ENCODE assay signal across 8 cellular contexts in the genomic region with DNA sequence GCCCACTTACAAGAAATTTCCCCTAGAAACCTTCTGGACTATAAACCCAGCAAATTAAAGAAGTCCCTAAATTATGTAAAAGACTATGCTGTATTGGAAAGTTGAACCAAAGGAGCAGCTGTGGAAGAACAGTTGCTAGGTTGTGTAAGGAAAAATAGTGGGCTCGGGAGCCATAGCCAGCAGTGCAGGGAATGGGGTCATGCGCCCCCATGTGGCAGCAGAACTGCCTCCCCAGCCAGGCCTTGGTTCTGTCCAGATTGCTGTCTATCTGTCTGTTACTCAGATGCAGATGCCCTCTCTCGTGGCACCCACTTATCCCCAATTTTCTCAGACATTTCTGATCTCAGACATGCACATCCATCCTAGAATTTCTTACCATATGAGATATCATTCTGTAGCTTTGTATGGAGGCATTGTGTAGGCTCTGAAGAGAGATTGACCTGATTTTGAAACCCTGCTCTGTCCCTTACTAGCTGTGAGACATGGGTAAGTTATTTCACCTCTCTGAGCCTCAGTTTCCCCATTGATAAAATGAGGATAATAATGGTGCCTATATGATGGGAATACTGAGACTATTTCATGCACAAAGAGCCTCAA.
DNase-seq lines count a peak whose midpoint lies in the region; ATAC-seq and TF ChIP-seq lines count a peak whose summit lies in the region.

No MANE protein-coding gene starts in this region.

- POLR2A ChIA-PET in MCF 10A (lab: Yijun Ruan, JAX): no interaction called here

- BruUV-seq in MCF 10A (replicated peaks; lab: Mats Ljungman, UMichigan): no TSS peak

- H3K36me3 Mint-ChIP-seq in HFFc6 (ENCODE audit: low read depth): no peaks in the 10 kb centered on the region
- H3K36me3 Mint-ChIP-seq in MCF 10A (ENCODE audit: insufficient read depth, unreplicated experiment): no peaks in the 10 kb centered on the region

- H3K27me3 Mint-ChIP-seq in HFFc6 (ENCODE audit: insufficient read depth) (0 out of 2 replicates have a peak, but pooled peaks cover 2% of the 10 kb centered on the region), MCF 10A (ENCODE audit: insufficient read depth, unreplicated experiment) (no peaks in the 10 kb centered on the region)

- CTCF ChIA-PET in MCF 10A (lab: Yijun Ruan, JAX): interaction anchor here (0.6 to 1.5 kb wide), 7 partner anchors 15 to 561 kb away, joined by 3 read pairs; no protein-coding TSS in a partner anchor

- ATAC-seq in GM18519 (IDR thresholded peaks at IDR 0.05; ENCODE audit: low FRiP score, unreplicated experiment): no peak

- TF ChIP-seq CTCF in HFFc6 (IDR thresholded peaks at IDR 0.05) (peak; percentile 91), MCF 10A (IDR thresholded peaks at IDR 0.05; ENCODE audit: unreplicated experiment) (peak; percentile 76)

- no peaks in the 10 kb centered on the region for H3K9me3 Mint-ChIP-seq in HFFc6
- no peaks in the 10 kb centered on the region for H3K9me3 Mint-ChIP-seq in MCF 10A (ENCODE audit: unreplicated experiment)

- intact Hi-C loops in MCF 10A (cut with micrococcal nuclease): loop anchor here (1.0 kb wide), 1 partner anchor 1288 kb away; no protein-coding TSS in a partner anchor

- no peak overlapping the region for H3K4me3 Mint-ChIP-seq in HFFc6
- H3K4me3 Mint-ChIP-seq in MCF 10A (ENCODE audit: unreplicated experiment): no peak overlapping the region

- peak; percentile 21 for DNase-seq in stimulated activated CD4-positive, alpha-beta T cell treated with anti-CD3 and anti-CD28 coated beads, Interleukin-15, amount 100 ng/mL, for 24 hours
- DNase-seq in stimulated activated CD4-positive, alpha-beta T cell treated with anti-CD3 and anti-CD28 coated beads, Interleukin-1b, Interleukin-23, amount 100 ng/mL, for 48 hours: no peak
- peak; percentile 47 for DNase-seq in HFFc6
- DNase-seq in NCI-H2171 treated with DMSO at 0.1 percent for 48 hours (lab: John Stamatoyannopoulos, UW): peak; percentile 21
- peak; percentile 57 for DNase-seq in MCF 10A (ENCODE audit: unreplicated experiment)
- DNase-seq in islet precursor cell: peak; percentile 79
- peak; percentile 30 for DNase-seq in stromal cell of bone marrow (ENCODE audit: low read depth)

- H3K27ac Mint-ChIP-seq in HFFc6 (no peak overlapping the region), MCF 10A (ENCODE audit: low read depth, unreplicated experiment) (no peak overlapping the region)

- H3K4me1 Mint-ChIP-seq in HFFc6 (ENCODE audit: low read depth) (peaks cover 30% of the 10 kb centered on the region), MCF 10A (ENCODE audit: insufficient read depth, unreplicated experiment) (peaks cover 12% of the 10 kb centered on the region)
